ENCODE assay signal across 1 cellular context in the genomic region with DNA sequence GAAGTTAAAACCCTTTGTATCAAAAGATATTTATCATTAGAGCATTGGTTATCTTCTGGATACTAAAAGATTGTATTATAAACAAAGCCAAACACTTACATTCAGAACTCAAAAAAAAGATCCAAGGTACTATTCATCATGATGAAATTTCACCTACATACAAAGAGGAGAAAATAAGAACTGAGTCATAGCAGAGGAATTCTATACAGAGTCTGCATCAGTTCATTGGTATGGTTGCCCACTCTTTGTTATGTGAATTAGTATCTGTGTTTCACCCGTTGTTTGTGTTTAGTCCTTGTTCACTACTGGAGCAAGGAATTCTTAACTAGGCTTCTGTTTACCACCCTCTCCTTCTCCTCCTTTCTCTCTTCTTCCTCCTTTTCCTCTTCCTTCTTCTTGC.
TF ChIP-seq lines count a peak whose summit lies in the region.

No MANE protein-coding gene starts in this region.

TF ChIP-seq in SK-N-SH, 30 proteins besides CTCF, POLR2A, EP300 and RAD21 (continued from another document):
- TF ChIP-seq, protein P1, sequence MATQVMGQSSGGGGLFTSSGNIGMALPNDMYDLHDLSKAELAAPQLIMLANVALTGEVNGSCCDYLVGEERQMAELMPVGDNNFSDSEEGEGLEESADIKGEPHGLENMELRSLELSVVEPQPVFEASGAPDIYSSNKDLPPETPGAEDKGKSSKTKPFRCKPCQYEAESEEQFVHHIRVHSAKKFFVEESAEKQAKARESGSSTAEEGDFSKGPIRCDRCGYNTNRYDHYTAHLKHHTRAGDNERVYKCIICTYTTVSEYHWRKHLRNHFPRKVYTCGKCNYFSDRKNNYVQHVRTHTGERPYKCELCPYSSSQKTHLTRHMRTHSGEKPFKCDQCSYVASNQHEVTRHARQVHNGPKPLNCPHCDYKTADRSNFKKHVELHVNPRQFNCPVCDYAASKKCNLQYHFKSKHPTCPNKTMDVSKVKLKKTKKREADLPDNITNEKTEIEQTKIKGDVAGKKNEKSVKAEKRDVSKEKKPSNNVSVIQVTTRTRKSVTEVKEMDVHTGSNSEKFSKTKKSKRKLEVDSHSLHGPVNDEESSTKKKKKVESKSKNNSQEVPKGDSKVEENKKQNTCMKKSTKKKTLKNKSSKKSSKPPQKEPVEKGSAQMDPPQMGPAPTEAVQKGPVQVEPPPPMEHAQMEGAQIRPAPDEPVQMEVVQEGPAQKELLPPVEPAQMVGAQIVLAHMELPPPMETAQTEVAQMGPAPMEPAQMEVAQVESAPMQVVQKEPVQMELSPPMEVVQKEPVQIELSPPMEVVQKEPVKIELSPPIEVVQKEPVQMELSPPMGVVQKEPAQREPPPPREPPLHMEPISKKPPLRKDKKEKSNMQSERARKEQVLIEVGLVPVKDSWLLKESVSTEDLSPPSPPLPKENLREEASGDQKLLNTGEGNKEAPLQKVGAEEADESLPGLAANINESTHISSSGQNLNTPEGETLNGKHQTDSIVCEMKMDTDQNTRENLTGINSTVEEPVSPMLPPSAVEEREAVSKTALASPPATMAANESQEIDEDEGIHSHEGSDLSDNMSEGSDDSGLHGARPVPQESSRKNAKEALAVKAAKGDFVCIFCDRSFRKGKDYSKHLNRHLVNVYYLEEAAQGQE (IDR thresholded peaks at IDR 0.05; ENCODE audit: low read depth, low read length) = no peak
- no peak for TF ChIP-seq GABPA (IDR thresholded peaks at IDR 0.05; ENCODE audit: low read depth)
